ENCODE assay signal across 23 cellular contexts in the genomic region with DNA sequence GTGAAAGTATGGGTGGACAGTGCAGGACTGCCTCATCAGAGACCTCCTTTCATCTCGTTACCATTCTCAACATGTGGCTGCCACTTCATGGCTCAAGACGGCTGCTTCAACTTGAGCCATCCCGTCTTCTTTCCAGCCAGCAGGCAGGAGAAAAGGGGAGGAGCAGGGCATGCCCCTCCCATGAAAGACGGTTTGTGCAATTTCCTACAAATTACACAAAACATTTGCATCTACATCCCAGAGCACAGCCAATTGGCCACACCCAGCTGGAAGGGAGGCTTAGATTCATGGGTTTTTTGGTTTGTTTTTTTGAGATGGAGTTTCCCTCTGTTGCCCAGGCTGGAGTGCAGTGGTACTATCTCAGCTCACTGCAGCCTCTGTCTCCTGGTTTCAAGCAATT. TPM values are rescaled to one million over a fixed set of nuclear protein-coding genes. Genes with fewer than 3 reads are reported as not detected.
"Had no signal": no experiment of that assay in that cellular context is flagged by ENCODE, and none has a peak within 500 bp of the region (broad histone marks: within the 10 kb centered on the region; RNA-seq: fewer than 3 reads in every experiment).

No MANE protein-coding gene starts in this region.

- H3K4me1 ChIP-seq: foreskin keratinocyte, left lung, prostate gland, sigmoid colon, suprapubic skin had no signal

- H3K36me3 ChIP-seq: left lung, prostate gland, sigmoid colon, suprapubic skin had no signal

- H3K27ac ChIP-seq: body of pancreas, epithelial cell of prostate, foreskin keratinocyte, heart left ventricle, left lung, prostate gland, sigmoid colon, suprapubic skin had no signal

- H3K27me3 ChIP-seq: body of pancreas had no signal

- DNase-seq: activated CD4-positive, alpha-beta T cell treated with anti-CD3 and anti-CD28 coated beads, Interleukin-2, amount 50 U/mL, for 1 hour; activated naive CD4-positive, alpha-beta T cell treated with anti-CD3 and anti-CD28 coated beads for 36 hours; activated T-cell treated with anti-CD3 and anti-CD28 coated beads for 4 hours; body of pancreas; central memory CD4-positive, alpha-beta T cell; cortex of kidney; effector memory CD8-positive, alpha-beta T cell; foreskin keratinocyte; heart left ventricle; left lung; nucleus accumbens; sigmoid colon; stimulated activated CD4-positive, alpha-beta T cell treated with anti-CD3 and anti-CD28 coated beads, Interleukin-12 subunit alpha, Interleukin-12 subunit beta, amount 100 ng/mL, for 4 hours; stimulated activated naive CD4-positive, alpha-beta T cell treated with Interleukin-2 at 50 U/mL for 16 hours had no signal

- H3K9me3 Mint-ChIP-seq: activated naive CD4-positive, alpha-beta T cell treated with anti-CD3 and anti-CD28 coated beads for 36 hours; activated T-helper 17 cell treated with anti-CD3 and anti-CD28 coated beads, Interleukin-2, amount 50 U/mL, for 72 hours; effector memory CD8-positive, alpha-beta T cell; natural killer cell treated with Interleukin-12 subunit alpha and Interleukin-12 subunit beta and Interleukin-15 and Interleukin-18, amount 100 ng/mL, for 72 hours; type B pancreatic cell had no signal

- H3K4me3 Mint-ChIP-seq: activated naive CD4-positive, alpha-beta T cell treated with anti-CD3 and anti-CD28 coated beads for 36 hours; activated T-helper 17 cell treated with anti-CD3 and anti-CD28 coated beads, Interleukin-2, amount 50 U/mL, for 72 hours; effector memory CD8-positive, alpha-beta T cell; natural killer cell treated with Interleukin-12 subunit alpha and Interleukin-12 subunit beta and Interleukin-15 and Interleukin-18, amount 100 ng/mL, for 72 hours; type B pancreatic cell had no signal

- H3K9me3 ChIP-seq: body of pancreas, heart left ventricle, left lung, prostate gland, sigmoid colon, suprapubic skin had no signal

- H3K4me3 ChIP-seq: body of pancreas, heart left ventricle, left lung, prostate gland, sigmoid colon, suprapubic skin had no signal

- H3K4me1 Mint-ChIP-seq: activated T-helper 17 cell treated with anti-CD3 and anti-CD28 coated beads, Interleukin-2, amount 50 U/mL, for 72 hours had no signal

- ATAC-seq: activated T-helper 17 cell treated with anti-CD3 and anti-CD28 coated beads, Interleukin-2, amount 50 U/mL, for 72 hours; body of pancreas; effector memory CD8-positive, alpha-beta T cell; foreskin keratinocyte; heart left ventricle; left lung; natural killer cell treated with Interleukin-12 subunit alpha and Interleukin-12 subunit beta and Interleukin-15 and Interleukin-18, amount 100 ng/mL, for 72 hours had no signal

- H3K27ac Mint-ChIP-seq: activated naive CD4-positive, alpha-beta T cell treated with anti-CD3 and anti-CD28 coated beads for 36 hours; activated T-helper 17 cell treated with anti-CD3 and anti-CD28 coated beads, Interleukin-2, amount 50 U/mL, for 72 hours; effector memory CD8-positive, alpha-beta T cell; natural killer cell treated with Interleukin-12 subunit alpha and Interleukin-12 subunit beta and Interleukin-15 and Interleukin-18, amount 100 ng/mL, for 72 hours; type B pancreatic cell had no signal

- H3K36me3 Mint-ChIP-seq: natural killer cell treated with Interleukin-12 subunit alpha and Interleukin-12 subunit beta and Interleukin-15 and Interleukin-18, amount 100 ng/mL, for 72 hours; type B pancreatic cell had no signal

RNA-seq across cellular contexts. Expression of a gene that starts 14.2 kb away (rescaled TPM):
- total RNA-seq: activated naive CD4-positive, alpha-beta T cell treated with anti-CD3 and anti-CD28 coated beads for 36 hours; foreskin keratinocyte; suprapubic skin; T-helper 2 cell treated with Interferon-gamma antibody and Interleukin-4, amounts not matched to agents 100 ng/mL and 5 ng/mL, for 36 hours had no signal

RNA-seq across cellular contexts. Expression of a gene that starts 21.2 kb away (rescaled TPM):
- total RNA-seq: activated CD8-positive, alpha-beta memory T cell treated with anti-CD3 and anti-CD28 coated beads for 36 hours; activated naive CD4-positive, alpha-beta T cell treated with anti-CD3 and anti-CD28 coated beads for 36 hours; activated T-helper 17 cell treated with anti-CD3 and anti-CD28 coated beads, Interleukin-2, amount 50 U/mL, for 72 hours; foreskin keratinocyte; left lung; mucosa of gallbladder; natural killer cell treated with Interleukin-12 subunit alpha and Interleukin-12 subunit beta and Interleukin-15 and Interleukin-18, amount 100 ng/mL, for 72 hours; suprapubic skin; T-helper 2 cell treated with Interferon-gamma antibody and Interleukin-4, amounts not matched to agents 100 ng/mL and 5 ng/mL, for 36 hours had no signal

RNA-seq across cellular contexts. Expression of a gene that starts 33.6 kb away (rescaled TPM):
- total RNA-seq: body of pancreas; mucosa of gallbladder; natural killer cell treated with Interleukin-12 subunit alpha and Interleukin-12 subunit beta and Interleukin-15 and Interleukin-18, amount 100 ng/mL, for 72 hours; suprapubic skin had no signal
